In genomic region chr14:100653409-100653808, GRCh38 we compare ENCODE assay signal across 1 cellular context.
TF ChIP-seq lines count a peak whose summit lies in the region.

No MANE protein-coding gene starts in this region.

TF ChIP-seq in GM12878, 131 proteins besides CTCF, POLR2A, EP300 and RAD21 (continued from another document):
- TF ChIP-seq, protein P1, sequence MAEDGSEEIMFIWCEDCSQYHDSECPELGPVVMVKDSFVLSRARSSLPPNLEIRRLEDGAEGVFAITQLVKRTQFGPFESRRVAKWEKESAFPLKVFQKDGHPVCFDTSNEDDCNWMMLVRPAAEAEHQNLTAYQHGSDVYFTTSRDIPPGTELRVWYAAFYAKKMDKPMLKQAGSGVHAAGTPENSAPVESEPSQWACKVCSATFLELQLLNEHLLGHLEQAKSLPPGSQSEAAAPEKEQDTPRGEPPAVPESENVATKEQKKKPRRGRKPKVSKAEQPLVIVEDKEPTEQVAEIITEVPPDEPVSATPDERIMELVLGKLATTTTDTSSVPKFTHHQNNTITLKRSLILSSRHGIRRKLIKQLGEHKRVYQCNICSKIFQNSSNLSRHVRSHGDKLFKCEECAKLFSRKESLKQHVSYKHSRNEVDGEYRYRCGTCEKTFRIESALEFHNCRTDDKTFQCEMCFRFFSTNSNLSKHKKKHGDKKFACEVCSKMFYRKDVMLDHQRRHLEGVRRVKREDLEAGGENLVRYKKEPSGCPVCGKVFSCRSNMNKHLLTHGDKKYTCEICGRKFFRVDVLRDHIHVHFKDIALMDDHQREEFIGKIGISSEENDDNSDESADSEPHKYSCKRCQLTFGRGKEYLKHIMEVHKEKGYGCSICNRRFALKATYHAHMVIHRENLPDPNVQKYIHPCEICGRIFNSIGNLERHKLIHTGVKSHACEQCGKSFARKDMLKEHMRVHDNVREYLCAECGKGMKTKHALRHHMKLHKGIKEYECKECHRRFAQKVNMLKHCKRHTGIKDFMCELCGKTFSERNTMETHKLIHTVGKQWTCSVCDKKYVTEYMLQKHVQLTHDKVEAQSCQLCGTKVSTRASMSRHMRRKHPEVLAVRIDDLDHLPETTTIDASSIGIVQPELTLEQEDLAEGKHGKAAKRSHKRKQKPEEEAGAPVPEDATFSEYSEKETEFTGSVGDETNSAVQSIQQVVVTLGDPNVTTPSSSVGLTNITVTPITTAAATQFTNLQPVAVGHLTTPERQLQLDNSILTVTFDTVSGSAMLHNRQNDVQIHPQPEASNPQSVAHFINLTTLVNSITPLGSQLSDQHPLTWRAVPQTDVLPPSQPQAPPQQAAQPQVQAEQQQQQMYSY (CRISPR knock-in tag; IDR thresholded peaks at IDR 0.05): no peak
- TF ChIP-seq RB1 (IDR thresholded peaks at IDR 0.05; ENCODE audit: borderline replicate concordance) (no peak), HDAC6 (IDR thresholded peaks at IDR 0.05; ENCODE audit: unreplicated experiment) (no peak), E4F1 (IDR thresholded peaks at IDR 0.05; ENCODE audit: borderline replicate concordance, partially characterized antibody) (no peak), CBX5 (IDR thresholded peaks at IDR 0.05; ENCODE audit: low read depth) (no peak), E2F8 (IDR thresholded peaks at IDR 0.05; ENCODE audit: low read depth, partially characterized antibody) (no peak)
